ENCODE assay signal across 11 cellular contexts in genomic region chr7:101924171-101924570, GRCh38.
DNase-seq lines count a peak whose midpoint lies in the region; ATAC-seq and TF ChIP-seq lines count a peak whose summit lies in the region.
"Had no signal": no experiment of that assay in that cellular context is flagged by ENCODE, and none has a peak within 500 bp of the region (broad histone marks: within the 10 kb centered on the region; RNA-seq: fewer than 3 reads in every experiment).

No MANE protein-coding gene starts in this region.

- CTCF ChIA-PET in activated naive CD4-positive, alpha-beta T cell treated with anti-CD3 and anti-CD28 coated beads, Interleukin-2, amount 10 ng/mL, durations not matched to agents 7 days and 5 days (lab: Charles Lee) = interaction anchor here (0.7 kb wide), 1 partner anchor 841 kb away, joined by 3 read pairs; no protein-coding TSS in a partner anchor

- peak; percentile 89 to 98 for ATAC-seq in activated T-cell treated with anti-CD3 and anti-CD28 coated beads, Interleukin-2, amount 50 U/mL, for 72 hours (replicated peaks in 1 of 2)

- H3K36me3 ChIP-seq in hepatocyte (replicated peaks; ENCODE audit: insufficient read depth, low read depth) = no peaks in the 10 kb centered on the region
- H3K36me3 ChIP-seq in suprapubic skin = no peaks in the 10 kb centered on the region

- H3K27ac ChIP-seq in hepatocyte (peak overlapping the region; percentile 93), suprapubic skin (peak overlapping the region; percentile 8)
- H3K27ac ChIP-seq: epithelial cell of prostate had no signal

- TF ChIP-seq POLR2A in suprapubic skin (IDR thresholded peaks at IDR 0.05) = no peak

- H3K4me3 ChIP-seq in hepatocyte (no peak overlapping the region), suprapubic skin (no peak overlapping the region)
- H3K4me3 ChIP-seq: tibial nerve had no signal

- peaks cover 3% of the 10 kb centered on the region for H3K4me1 Mint-ChIP-seq in activated naive CD4-positive, alpha-beta T cell treated with anti-CD3 and anti-CD28 coated beads, Interleukin-2, amount 10 ng/mL, durations not matched to agents 7 days and 5 days
- peaks cover 10% of the 10 kb centered on the region for H3K4me1 Mint-ChIP-seq in activated T-cell treated with anti-CD3 and anti-CD28 coated beads, Interleukin-2, amount 50 U/mL, for 72 hours (ENCODE audit: low read depth)

- no peaks in the 10 kb centered on the region for H3K27me3 ChIP-seq in hepatocyte
- H3K27me3 ChIP-seq in suprapubic skin = no peaks in the 10 kb centered on the region
- H3K27me3 ChIP-seq: tibial nerve had no signal

- no peaks in the 10 kb centered on the region for H3K9me3 ChIP-seq in hepatocyte (ENCODE audit: low read depth)
- no peaks in the 10 kb centered on the region for H3K9me3 ChIP-seq in suprapubic skin
- H3K9me3 ChIP-seq: tibial nerve had no signal

- H3K36me3 Mint-ChIP-seq in activated naive CD4-positive, alpha-beta T cell treated with anti-CD3 and anti-CD28 coated beads, Interleukin-2, amount 10 ng/mL, durations not matched to agents 7 days and 5 days = no peaks in the 10 kb centered on the region
- no peaks in the 10 kb centered on the region for H3K36me3 Mint-ChIP-seq in activated T-cell treated with anti-CD3 and anti-CD28 coated beads, Interleukin-2, amount 50 U/mL, for 72 hours (ENCODE audit: insufficient read depth in 2 of 2)

- WGBS in hepatocyte (ENCODE audit: low lambda C conversion rate, missing lambda C conversion rate) = 81% methylated on average over 9 of the region's 9 CpGs
- 76% methylated on average over 9 of the region's 9 CpGs for WGBS in suprapubic skin

- DNase-seq in activated naive CD4-positive, alpha-beta T cell treated with anti-CD3 and anti-CD28 coated beads, Interleukin-2, amount 10 ng/mL, durations not matched to agents 7 days and 5 days = no peak
- DNase-seq in activated naive CD4-positive, alpha-beta T cell (lab: John Stamatoyannopoulos, UW) = no peak
- peak; percentile 11 to 21 for DNase-seq in activated T-cell treated with anti-CD3 and anti-CD28 coated beads, Interleukin-2, amount 50 U/mL, for 72 hours
- DNase-seq in hepatocyte (ENCODE audit: low spot score) (no peak), suprapubic skin (ENCODE audit: low spot score in 2 of 2) (no peak), mucosa of gallbladder (ENCODE audit: low spot score) (no peak), NCI-H524 (lab: John Stamatoyannopoulos, UW) (no peak), HuH-7.5 (ENCODE audit: low spot score) (no peak)
- DNase-seq: activated CD4-positive, alpha-beta T cell treated with anti-CD3 and anti-CD28 coated beads, Interleukin-2, amount 50 U/mL, for 1 hour had no signal

- H3K9me2 ChIP-seq in hepatocyte (replicated peaks; ENCODE audit: insufficient read depth) = no peaks in the 10 kb centered on the region

- H3K4me2 ChIP-seq in hepatocyte = no peak overlapping the region

- H4K20me1 ChIP-seq in hepatocyte (ENCODE audit: insufficient read depth, poor library complexity, severe bottlenecking) = no peaks in the 10 kb centered on the region

- no peak for TF ChIP-seq EP300 in suprapubic skin (IDR thresholded peaks at IDR 0.05)

- no peaks in the 10 kb centered on the region for H3K9me3 Mint-ChIP-seq in activated naive CD4-positive, alpha-beta T cell treated with anti-CD3 and anti-CD28 coated beads, Interleukin-2, amount 10 ng/mL, durations not matched to agents 7 days and 5 days
- no peaks in the 10 kb centered on the region for H3K9me3 Mint-ChIP-seq in activated T-cell treated with anti-CD3 and anti-CD28 coated beads, Interleukin-2, amount 50 U/mL, for 72 hours

- TF ChIP-seq CTCF in hepatocyte (IDR thresholded peaks at IDR 0.05; ENCODE audit: poor library complexity) (no peak), suprapubic skin (IDR thresholded peaks at IDR 0.05) (no peak)

- H2AFZ ChIP-seq in hepatocyte = no peak overlapping the region

- no peak overlapping the region for H3K4me3 Mint-ChIP-seq in activated naive CD4-positive, alpha-beta T cell treated with anti-CD3 and anti-CD28 coated beads, Interleukin-2, amount 10 ng/mL, durations not matched to agents 7 days and 5 days
- H3K4me3 Mint-ChIP-seq in activated T-cell treated with anti-CD3 and anti-CD28 coated beads, Interleukin-2, amount 50 U/mL, for 72 hours = no peak overlapping the region

- H3K4me1 ChIP-seq in hepatocyte (ENCODE audit: insufficient read depth) (peaks cover 15% of the 10 kb centered on the region), suprapubic skin (peaks cover 4% of the 10 kb centered on the region)

- H3K79me2 ChIP-seq in hepatocyte = peaks cover 84% of the 10 kb centered on the region

- H3K27me3 Mint-ChIP-seq in activated naive CD4-positive, alpha-beta T cell treated with anti-CD3 and anti-CD28 coated beads, Interleukin-2, amount 10 ng/mL, durations not matched to agents 7 days and 5 days = no peaks in the 10 kb centered on the region
- no peaks in the 10 kb centered on the region for H3K27me3 Mint-ChIP-seq in activated T-cell treated with anti-CD3 and anti-CD28 coated beads, Interleukin-2, amount 50 U/mL, for 72 hours (ENCODE audit: low read depth)

- peak overlapping the region; percentile 58 for H3K27ac Mint-ChIP-seq in activated naive CD4-positive, alpha-beta T cell treated with anti-CD3 and anti-CD28 coated beads, Interleukin-2, amount 10 ng/mL, durations not matched to agents 7 days and 5 days
- H3K27ac Mint-ChIP-seq in activated T-cell treated with anti-CD3 and anti-CD28 coated beads, Interleukin-2, amount 50 U/mL, for 72 hours = no peak overlapping the region

Comparison
In these comparisons a context has a peak if more than half of its experiments do, and no peak if none do; other contexts are left out.
1. DNase-seq: peak in activated T-cell treated with anti-CD3 and anti-CD28 coated beads, Interleukin-2, amount 50 U/mL, for 72 hours (2 of 2); none in activated naive CD4-positive, alpha-beta T cell treated with anti-CD3 and anti-CD28 coated beads, Interleukin-2, amount 10 ng/mL, durations not matched to agents 7 days and 5 days (single experiment), activated naive CD4-positive, alpha-beta T cell (0 of 4), hepatocyte (single experiment), suprapubic skin (0 of 2), mucosa of gallbladder (single experiment), NCI-H524 (0 of 2) and HuH-7.5 (single experiment).